8 cellular contexts compared by ENCODE assay signal in genomic region chr12:118136559-118137003, GRCh38. TPM values are rescaled to one million over a fixed set of nuclear protein-coding genes. Genes with fewer than 3 reads are reported as not detected.
A peak's percentile ranks its signal among the peaks of the same experiment; 100 is the strongest.
DNase-seq lines count a peak whose midpoint lies in the region; ATAC-seq and TF ChIP-seq lines count a peak whose summit lies in the region.

No MANE protein-coding gene starts in this region.

- H4K20me1 ChIP-seq in PC-9 (ENCODE audit: insufficient read depth), result no peaks in the 10 kb centered on the region

- H3K4me3 ChIP-seq in PC-9, result peak overlapping the region; percentile 83
- peak overlapping the region; percentile 69 to 92 for H3K4me3 ChIP-seq in uterus

- POLR2A ChIA-PET in PC-9 (lab: Charles Lee; ENCODE audit: unreplicated experiment), result interaction anchor here (0.6 kb wide), 2 partner anchors 69 to 176 kb away, joined by 3 to 6 read pairs; no protein-coding TSS in a partner anchor

- BruUV-seq in PC-9 (replicated peaks; lab: Mats Ljungman, UMichigan), result no TSS peak

- no peaks in the 10 kb centered on the region for H3K9me3 Mint-ChIP-seq in activated naive CD4-positive, alpha-beta T cell treated with anti-CD3 and anti-CD28 coated beads, Interleukin-2, amount 50 U/mL, for 24 hours
- no peaks in the 10 kb centered on the region for H3K9me3 Mint-ChIP-seq in osteocyte (ENCODE audit: unreplicated experiment)

- H3K4me1 ChIP-seq in PC-9 (replicated peaks; ENCODE audit: insufficient read depth), result peaks cover 34% of the 10 kb centered on the region
- no peaks in the 10 kb centered on the region for H3K4me1 ChIP-seq in uterus

- H3K4me1 Mint-ChIP-seq in activated naive CD4-positive, alpha-beta T cell treated with anti-CD3 and anti-CD28 coated beads, Interleukin-2, amount 50 U/mL, for 24 hours, result peaks cover 35% of the 10 kb centered on the region
- peaks cover 47% of the 10 kb centered on the region for H3K4me1 Mint-ChIP-seq in osteocyte (ENCODE audit: unreplicated experiment)

- peak overlapping the region; percentile 84 for H2AFZ ChIP-seq in PC-9

- ATAC-seq in GM18517 (IDR thresholded peaks at IDR 0.05; ENCODE audit: unreplicated experiment), result peak; percentile 42
- peak; percentile 39 for ATAC-seq in HG02938 (IDR thresholded peaks at IDR 0.05; ENCODE audit: unreplicated experiment)

- no peaks in the 10 kb centered on the region for H3K27me3 Mint-ChIP-seq in activated naive CD4-positive, alpha-beta T cell treated with anti-CD3 and anti-CD28 coated beads, Interleukin-2, amount 50 U/mL, for 24 hours
- H3K27me3 Mint-ChIP-seq in osteocyte (ENCODE audit: unreplicated experiment), result no peaks in the 10 kb centered on the region

- no peaks in the 10 kb centered on the region for H3K9me2 ChIP-seq in PC-9 (ENCODE audit: insufficient read depth)

- CTCF ChIA-PET in PC-9 (lab: Charles Lee), result interaction anchor here (0.6 to 1.7 kb wide), 2 partner anchors 16 to 82 kb away, joined by 3 to 4 read pairs; no protein-coding TSS in a partner anchor

- H3K36me3 ChIP-seq in PC-9 (ENCODE audit: low read depth) (0 out of 2 replicates have a peak, but pooled peaks cover 4% of the 10 kb centered on the region), uterus (no peaks in the 10 kb centered on the region)

- TF ChIP-seq CTCF in PC-9 (conservative IDR thresholded peaks at IDR 0.05), result no peak
- no peak for TF ChIP-seq CTCF in osteocyte (IDR thresholded peaks at IDR 0.05)
- TF ChIP-seq CTCF in uterus (IDR thresholded peaks at IDR 0.05), result no peak

- H3K36me3 Mint-ChIP-seq in activated naive CD4-positive, alpha-beta T cell treated with anti-CD3 and anti-CD28 coated beads, Interleukin-2, amount 50 U/mL, for 24 hours, result peaks cover 7% of the 10 kb centered on the region
- H3K36me3 Mint-ChIP-seq in osteocyte (ENCODE audit: unreplicated experiment), result peaks cover 21% of the 10 kb centered on the region

- DNase-seq in PC-9 (peak in 1 of 2 experiments; percentile 4), head of caudate nucleus (peak in 38 of 42 donors; percentile 26 to 80 (median 56)), osteocyte (ENCODE audit: extremely low spot score, unreplicated experiment) (no peak), uterus (peak; percentile 43 to 44), NCI-H1092 (lab: John Stamatoyannopoulos, UW) (no peak)

- H3K4me3 Mint-ChIP-seq in activated naive CD4-positive, alpha-beta T cell treated with anti-CD3 and anti-CD28 coated beads, Interleukin-2, amount 50 U/mL, for 24 hours, result peak overlapping the region; percentile 98
- H3K4me3 Mint-ChIP-seq in osteocyte (ENCODE audit: unreplicated experiment), result peak overlapping the region; percentile 97

- H3K27ac ChIP-seq in PC-9 (no peak overlapping the region), uterus (peak overlapping the region; percentile 87 to 92)

- H3F3A ChIP-seq in PC-9 (ENCODE audit: insufficient read depth, low read depth), result peaks cover 12% of the 10 kb centered on the region

- TF ChIP-seq POLR2A in uterus (IDR thresholded peaks at IDR 0.05), result no peak

- no peaks in the 10 kb centered on the region for H3K9me3 ChIP-seq in PC-9 (ENCODE audit: insufficient read depth, low read depth)
- no peaks in the 10 kb centered on the region for H3K9me3 ChIP-seq in uterus

- peaks cover 37% of the 10 kb centered on the region for H3K79me2 ChIP-seq in PC-9 (ENCODE audit: low read depth)

- H3K27me3 ChIP-seq in PC-9 (ENCODE audit: insufficient read depth, low read depth) (no peaks in the 10 kb centered on the region), uterus (no peaks in the 10 kb centered on the region)

- H3K27ac Mint-ChIP-seq in activated naive CD4-positive, alpha-beta T cell treated with anti-CD3 and anti-CD28 coated beads, Interleukin-2, amount 50 U/mL, for 24 hours, result peak overlapping the region; percentile 86
- H3K27ac Mint-ChIP-seq in osteocyte (ENCODE audit: unreplicated experiment), result peak overlapping the region; percentile 79

- intact Hi-C loops in PC-9 (cut with micrococcal nuclease; ENCODE audit: unreplicated experiment) (loop anchor here (1.0 to 10.0 kb wide), 3 partner anchors 34 to 262 kb away; no protein-coding TSS in a partner anchor), head of caudate nucleus (cut with DNase I) (loop anchor here (5.0 kb wide), 1 partner anchor 241 kb away; the partner anchor contains the start of gene SUDS3), uterus (cut with DNase I; ENCODE audit: low total_unique reads) (no loop called here)

- H3K4me2 ChIP-seq in PC-9, result peak overlapping the region; percentile 83

RNA-seq across cellular contexts. Expression of gene PEBP1, which starts 0.7 kb away (rescaled TPM):
- total RNA-seq in PC-9 (2021), result 188 and 189 TPM in 2 replicates
- 216 and 221 TPM in 2 replicates for total RNA-seq in osteocyte
- total RNA-seq in uterus, result 100 to 1,000 TPM in 3 of 4 donors, 10 to 100 TPM in 1; 98.1 to 182 (median 136) TPM

RNA-seq across cellular contexts. Expression of gene VSIG10, which starts 32.8 kb away (rescaled TPM):
- 45.7 and 49.1 TPM in 2 replicates for total RNA-seq in PC-9 (2021)
- total RNA-seq in osteocyte, result 20.7 and 21.7 TPM in 2 replicates
- 10 to 100 TPM; 27.6 to 59.9 (median 39.4) TPM for total RNA-seq in uterus

Comparison
In these comparisons a context has a peak if more than half of its experiments do, and no peak if none do; other contexts are left out.
1. DNase-seq: peak in head of caudate nucleus (38 of 42) and uterus (2 of 2); none in osteocyte (single experiment) and NCI-H1092 (single experiment).